ENCODE assay signal across 26 cellular contexts in genomic region chr5:176833286-176833685, GRCh38. TPM values are rescaled to one million over a fixed set of nuclear protein-coding genes. Genes with fewer than 3 reads are reported as not detected.
"Had no signal": no experiment of that assay in that cellular context is flagged by ENCODE, and none has a peak within 500 bp of the region (broad histone marks: within the 10 kb centered on the region; RNA-seq: fewer than 3 reads in every experiment).

No MANE protein-coding gene starts in this region.

- H3K79me2 ChIP-seq: hepatocyte had no signal

- DNase-seq: colonic mucosa; cortex of kidney; dermis blood vessel endothelial cell; dorsolateral prefrontal cortex; effector CD4-positive, alpha-beta T cell; effector CD8-positive, alpha-beta T cell; effector memory CD4-positive, alpha-beta T cell; effector memory CD8-positive, alpha-beta T cell; endodermal cell; erythroblast; esophagus squamous epithelium; foreskin fibroblast; foreskin keratinocyte; foreskin melanocyte; gastrocnemius medialis; glutamatergic neuron; head of caudate nucleus; heart left ventricle; heart right ventricle had no signal

- H2AFZ ChIP-seq: hepatocyte had no signal

- H3K27ac ChIP-seq: colonic mucosa, coronary artery, epithelial cell of prostate, esophagus muscularis mucosa, esophagus squamous epithelium, foreskin keratinocyte, gastrocnemius medialis, gastroesophageal sphincter, heart left ventricle, heart right ventricle, hepatocyte had no signal

- H3K4me2 ChIP-seq: hepatocyte had no signal

- ATAC-seq: effector memory CD8-positive, alpha-beta T cell; esophagus mucosa; foreskin keratinocyte; gastrocnemius medialis; gastroesophageal sphincter; heart left ventricle; heart right ventricle had no signal

- H3K36me3 ChIP-seq: colonic mucosa, esophagus muscularis mucosa, esophagus squamous epithelium, gastrocnemius medialis, gastroesophageal sphincter, heart left ventricle, heart right ventricle had no signal

- H3K27me3 ChIP-seq: colonic mucosa, hepatocyte had no signal

- H3K4me1 ChIP-seq: colonic mucosa, esophagus muscularis mucosa, esophagus squamous epithelium, foreskin keratinocyte, gastrocnemius medialis, gastroesophageal sphincter, heart left ventricle, heart right ventricle had no signal

- H3K4me3 ChIP-seq: colonic mucosa, coronary artery, dorsolateral prefrontal cortex, esophagus muscularis mucosa, esophagus squamous epithelium, gastrocnemius medialis, gastroesophageal sphincter, heart left ventricle, heart right ventricle, hepatocyte had no signal

- H3K9me3 ChIP-seq: colonic mucosa, esophagus muscularis mucosa, esophagus squamous epithelium, gastrocnemius medialis, gastroesophageal sphincter, heart left ventricle, heart right ventricle had no signal

RNA-seq across cellular contexts. Expression of gene UNC5A, which starts 22.9 kb away (rescaled TPM):
- polyA plus RNA-seq: fibroblast of lung, heart left ventricle had no signal
